In genomic region chr18:50051288-50051687, GRCh38 we compare ENCODE assay signal across 11 cellular contexts.
DNase-seq lines count a peak whose midpoint lies in the region; ATAC-seq, FAIRE-seq and TF ChIP-seq lines count a peak whose summit lies in the region.
"Had no signal": no experiment of that assay in that cellular context is flagged by ENCODE, and none has a peak within 500 bp of the region (broad histone marks: within the 10 kb centered on the region; RNA-seq: fewer than 3 reads in every experiment).

No MANE protein-coding gene starts in this region.

- H3K36me3 Mint-ChIP-seq in HFFc6 (ENCODE audit: low read depth) (no peaks in the 10 kb centered on the region), astrocyte (ENCODE audit: low read depth, unreplicated experiment) (no peaks in the 10 kb centered on the region)
- H3K36me3 Mint-ChIP-seq in activated CD8-positive, alpha-beta memory T cell treated with anti-CD3 and anti-CD28 coated beads, Interleukin-2, amount 10 ng/mL, durations not matched to agents 7 days and 5 days: no peaks in the 10 kb centered on the region
- H3K36me3 Mint-ChIP-seq: natural killer cell had no signal

- H3K27ac ChIP-seq in astrocyte (ENCODE audit: low read depth, low read length): no peak overlapping the region

- H3K27ac Mint-ChIP-seq in HFFc6 (no peak overlapping the region), astrocyte (ENCODE audit: unreplicated experiment) (no peak overlapping the region)
- H3K27ac Mint-ChIP-seq in activated CD8-positive, alpha-beta memory T cell treated with anti-CD3 and anti-CD28 coated beads, Interleukin-2, amount 10 ng/mL, durations not matched to agents 7 days and 5 days: no peak overlapping the region
- H3K27ac Mint-ChIP-seq: activated CD4-positive, alpha-beta memory T cell treated with anti-CD3 and anti-CD28 coated beads, Interleukin-2, amount 10 ng/mL, durations not matched to agents 7 days and 5 days; natural killer cell had no signal

- CTCF ChIA-PET in activated CD8-positive, alpha-beta memory T cell treated with anti-CD3 and anti-CD28 coated beads, Interleukin-2, amount 10 ng/mL, durations not matched to agents 7 days and 5 days (lab: Charles Lee): no interaction called here

- H4K20me1 ChIP-seq in astrocyte (ENCODE audit: insufficient read depth, low read length): no peaks in the 10 kb centered on the region

- TF ChIP-seq CTCF in HFFc6 (IDR thresholded peaks at IDR 0.05) (peak; percentile 42; the same call in 1 of the 2 replicates), astrocyte (IDR thresholded peaks at IDR 0.05; ENCODE audit: insufficient read depth, low read depth, low read length) (peak; percentile 11)

- no peak overlapping the region for H2AFZ ChIP-seq in astrocyte (ENCODE audit: low read depth, low read length)

- H3K4me1 ChIP-seq in astrocyte (ENCODE audit: insufficient read depth, low read length): no peaks in the 10 kb centered on the region

- no peak overlapping the region for H3K4me3 Mint-ChIP-seq in HFFc6
- H3K4me3 Mint-ChIP-seq in astrocyte (ENCODE audit: unreplicated experiment): no peak overlapping the region
- H3K4me3 Mint-ChIP-seq in activated CD8-positive, alpha-beta memory T cell treated with anti-CD3 and anti-CD28 coated beads, Interleukin-2, amount 10 ng/mL, durations not matched to agents 7 days and 5 days: no peak overlapping the region
- H3K4me3 Mint-ChIP-seq: activated CD4-positive, alpha-beta memory T cell treated with anti-CD3 and anti-CD28 coated beads, Interleukin-2, amount 10 ng/mL, durations not matched to agents 7 days and 5 days; natural killer cell had no signal

- H3K9ac ChIP-seq in astrocyte (ENCODE audit: low read length): no peak overlapping the region

- H3K9me3 Mint-ChIP-seq in HFFc6 (no peaks in the 10 kb centered on the region), astrocyte (ENCODE audit: unreplicated experiment) (no peaks in the 10 kb centered on the region)
- no peaks in the 10 kb centered on the region for H3K9me3 Mint-ChIP-seq in activated CD8-positive, alpha-beta memory T cell treated with anti-CD3 and anti-CD28 coated beads, Interleukin-2, amount 10 ng/mL, durations not matched to agents 7 days and 5 days (ENCODE audit: low read depth)
- H3K9me3 Mint-ChIP-seq: activated CD4-positive, alpha-beta memory T cell treated with anti-CD3 and anti-CD28 coated beads, Interleukin-2, amount 10 ng/mL, durations not matched to agents 7 days and 5 days; natural killer cell had no signal

- no peak for FAIRE-seq in astrocyte (lab: Jason Lieb, UNC)

- H3K4me1 Mint-ChIP-seq in HFFc6 (ENCODE audit: low read depth) (no peaks in the 10 kb centered on the region), astrocyte (ENCODE audit: low read depth, unreplicated experiment) (no peaks in the 10 kb centered on the region)
- H3K4me1 Mint-ChIP-seq in activated CD8-positive, alpha-beta memory T cell treated with anti-CD3 and anti-CD28 coated beads, Interleukin-2, amount 10 ng/mL, durations not matched to agents 7 days and 5 days: no peaks in the 10 kb centered on the region
- H3K4me1 Mint-ChIP-seq: activated CD4-positive, alpha-beta memory T cell treated with anti-CD3 and anti-CD28 coated beads, Interleukin-2, amount 10 ng/mL, durations not matched to agents 7 days and 5 days; natural killer cell had no signal

- no peak overlapping the region for H3K4me2 ChIP-seq in astrocyte (ENCODE audit: low read length)

- peak; percentile 45 for DNase-seq in DMS53 treated with DMSO at 0.1 percent for 48 hours (lab: John Stamatoyannopoulos, UW; ENCODE audit: unreplicated experiment)
- no peak for DNase-seq in HFFc6
- no peak for DNase-seq in astrocyte (ENCODE audit: low read depth)
- DNase-seq in left lobe of liver (ENCODE audit: low spot score): no peak
- no peak for DNase-seq in activated CD8-positive, alpha-beta memory T cell treated with anti-CD3 and anti-CD28 coated beads, Interleukin-2, amount 10 ng/mL, durations not matched to agents 7 days and 5 days
- DNase-seq in epidermal melanocyte (ENCODE audit: insufficient read length, low spot score): no peak
- no peak for DNase-seq in NCI-H446 (lab: John Stamatoyannopoulos, UW)
- DNase-seq: activated CD4-positive, alpha-beta memory T cell treated with anti-CD3 and anti-CD28 coated beads, Interleukin-2, amount 10 ng/mL, durations not matched to agents 7 days and 5 days; amniotic stem cell; natural killer cell had no signal

- no peaks in the 10 kb centered on the region for H3K79me2 ChIP-seq in astrocyte (ENCODE audit: insufficient read depth, low read length)

- no peaks in the 10 kb centered on the region for H3K36me3 ChIP-seq in astrocyte (ENCODE audit: insufficient read depth, low read length)

- peaks cover 7% of the 10 kb centered on the region for H3K27me3 ChIP-seq in astrocyte (ENCODE audit: insufficient read depth, low read length)

- peaks cover 1% of the 10 kb centered on the region for H3K27me3 Mint-ChIP-seq in HFFc6 (ENCODE audit: insufficient read depth)
- H3K27me3 Mint-ChIP-seq in astrocyte (ENCODE audit: low read depth, unreplicated experiment): peaks cover 8% of the 10 kb centered on the region
- peaks cover 4% of the 10 kb centered on the region for H3K27me3 Mint-ChIP-seq in activated CD8-positive, alpha-beta memory T cell treated with anti-CD3 and anti-CD28 coated beads, Interleukin-2, amount 10 ng/mL, durations not matched to agents 7 days and 5 days

- ATAC-seq in left lobe of liver (peak; percentile 88), HG03175 (IDR thresholded peaks at IDR 0.05; ENCODE audit: unreplicated experiment) (no peak)
- no peak for ATAC-seq in activated CD8-positive, alpha-beta memory T cell treated with anti-CD3 and anti-CD28 coated beads, Interleukin-2, amount 10 ng/mL, durations not matched to agents 7 days and 5 days
- ATAC-seq: natural killer cell had no signal

- no peak overlapping the region for H3K4me3 ChIP-seq in astrocyte (ENCODE audit: insufficient read depth, low read depth, low read length)

- H3K9me3 ChIP-seq in astrocyte (ENCODE audit: insufficient read depth, low read depth, low read length): no peaks in the 10 kb centered on the region
